ENCODE assay signal across 20 cellular contexts in genomic region chr20:3745686-3746173, GRCh38. TPM values are rescaled to one million over a fixed set of nuclear protein-coding genes. Genes with fewer than 3 reads are reported as not detected.
DNase-seq lines count a peak whose midpoint lies in the region; ATAC-seq and TF ChIP-seq lines count a peak whose summit lies in the region.
"Had no signal": no experiment of that assay in that cellular context is flagged by ENCODE, and none has a peak within 500 bp of the region (broad histone marks: within the 10 kb centered on the region; RNA-seq: fewer than 3 reads in every experiment).

No MANE protein-coding gene starts in this region.

- no peak for TF ChIP-seq POLR2A in spleen (IDR thresholded peaks at IDR 0.05)

- 71 to 73% methylated on average over 11 of the region's 11 CpGs for WGBS in heart right ventricle, 2 donors
- WGBS in spleen, 5 donors: 73 to 81% (median 75%) methylated on average over 10 to 11 of the region's 11 CpGs

- H3K36me3 ChIP-seq in heart right ventricle (peaks cover 0 to 94% (median 11%) of the 10 kb centered on the region in 9 donors), iPS-15b (ENCODE audit: control insufficient read depth, insufficient read depth, low read length) (no peaks in the 10 kb centered on the region), spleen (peaks cover 0 to 85% (median 6%) of the 10 kb centered on the region in 6 donors)
- H3K36me3 ChIP-seq: HAP-1, prostate gland had no signal

- CTCF ChIA-PET in RWPE1 (lab: Yijun Ruan, JAX): interaction anchor here (0.6 to 1.8 kb wide), 3 partner anchors 9 to 76 kb away, joined by 3 to 9 read pairs (median 3); no protein-coding TSS in a partner anchor

- H3K9me3 ChIP-seq in heart right ventricle (no peaks in the 10 kb centered on the region), iPS-15b (ENCODE audit: control insufficient read depth, insufficient read depth, low read length) (no peaks in the 10 kb centered on the region), spleen (no peaks in the 10 kb centered on the region)
- H3K9me3 ChIP-seq: prostate gland had no signal

- POLR2A ChIA-PET in RWPE1 (lab: Yijun Ruan, JAX; ENCODE audit: low non-redundant PET): no interaction called here

- TF ChIP-seq CTCF in heart right ventricle (IDR thresholded peaks at IDR 0.05) (no peak), RWPE1 (conservative IDR thresholded peaks at IDR 0.05; ENCODE audit: low read depth) (no peak), spleen (IDR thresholded peaks at IDR 0.05 in 8 of 11, conservative IDR thresholded peaks at IDR 0.05 in 3 of 11) (no peak)

- H3K27me3 ChIP-seq in heart right ventricle: peaks cover 0 to 14% (median 3%) of the 10 kb centered on the region in 7 donors
- peaks cover 51% of the 10 kb centered on the region for H3K27me3 ChIP-seq in iPS-15b (ENCODE audit: control insufficient read depth, insufficient read depth, low read length)
- peaks cover 0 to 22% (median 9%) of the 10 kb centered on the region in 7 donors for H3K27me3 ChIP-seq in spleen (replicated peaks in 1 of 7)

- intact Hi-C loops in left cardiac atrium (cut with DNase I) (no loop called here), heart right ventricle (cut with DNase I) (no loop called here), spleen (cut with DNase I; ENCODE audit: low total_unique reads) (no loop called here)

- H3K4me1 ChIP-seq in heart right ventricle (peaks cover 0 to 37% (median 10%) of the 10 kb centered on the region in 9 donors), iPS-15b (ENCODE audit: control insufficient read depth, insufficient read depth, low read length) (no peaks in the 10 kb centered on the region), spleen (peaks cover 0 to 40% (median 19%) of the 10 kb centered on the region in 6 donors)

- H3K9ac ChIP-seq in iPS-15b (ENCODE audit: low read depth, low read length): peak overlapping the region; percentile 74

- peak; percentile 21 for DNase-seq in left cardiac atrium
- DNase-seq in heart right ventricle: no peak
- no peak for DNase-seq in RWPE1 (ENCODE audit: low spot score)
- peak; percentile 62 for DNase-seq in spleen
- DNase-seq in substantia nigra (lab: John Stamatoyannopoulos, UW): no peak
- DNase-seq: activated gamma-delta T cell, IMR-90, NCI-H1417 treated with DMSO at 0.1 percent for 48 hours, NCI-H524 had no signal

- no peak overlapping the region for H3K4me3 ChIP-seq in heart right ventricle
- H3K4me3 ChIP-seq in iPS-15b (ENCODE audit: low read depth, low read length): peak overlapping the region; percentile 52
- peak overlapping the region in 1 of 8 donors; percentile 57 for H3K4me3 ChIP-seq in spleen
- H3K4me3 ChIP-seq: prostate gland had no signal

- H3K27ac ChIP-seq in heart right ventricle (no peak overlapping the region), RWPE1 (peak overlapping the region; percentile 34), spleen (peak overlapping the region in 2 of 8 donors; percentile 7 to 45), substantia nigra (ENCODE audit: low read depth, low read length, poor library complexity, severe bottlenecking) (no peak overlapping the region)
- H3K27ac ChIP-seq: prostate gland had no signal

- ATAC-seq in left cardiac atrium: no peak
- ATAC-seq in heart right ventricle: no peak
- no peak for ATAC-seq in GM19023 (IDR thresholded peaks at IDR 0.05; ENCODE audit: unreplicated experiment)
- ATAC-seq in HG02852 (IDR thresholded peaks at IDR 0.05; ENCODE audit: unreplicated experiment): no peak

RNA-seq across cellular contexts. Expression of gene HSPA12B, which starts 13.2 kb away (rescaled TPM):
- 10 to 100 TPM; 15.7 to 19.3 TPM for total RNA-seq in left cardiac atrium
- 10 to 100 TPM in 7 of 10 donors, 1 to 10 TPM in 3; 8.4 to 26.5 (median 11.2) TPM for total RNA-seq in heart right ventricle
- polyA plus RNA-seq in heart right ventricle: 10 to 100 TPM; 19.7 to 21.7 TPM
- 10 to 100 TPM; 12.6 to 74.0 (median 29.9) TPM for total RNA-seq in spleen
- polyA plus RNA-seq in spleen: 10 to 100 TPM in 2 of 3 donors, 1 to 10 TPM in 1; 5.7 to 41.6 (median 21.3) TPM
- total RNA-seq: A172; activated CD8-positive, alpha-beta T cell treated with anti-CD3 and anti-CD28 coated beads for 36 hours; epithelial cell of proximal tubule; IMR-90; MCF 10A had no signal
- polyA plus RNA-seq: IMR-90 had no signal

RNA-seq across cellular contexts. Expression of gene ADISSP, which starts 21.8 kb away (rescaled TPM):
- total RNA-seq in left cardiac atrium: 10 to 100 TPM; 17.2 to 23.2 TPM
- total RNA-seq in heart right ventricle: 10 to 100 TPM in 4 of 10 donors, 1 to 10 TPM in 6; 7.7 to 15.7 (median 9.7) TPM
- 10 to 100 TPM; 14.6 to 21.0 TPM for polyA plus RNA-seq in heart right ventricle
- 10 to 100 TPM; 29.4 to 42.4 (median 35.1) TPM for total RNA-seq in spleen
- 10 to 100 TPM; 31.3 to 55.5 (median 36.8) TPM for polyA plus RNA-seq in spleen

RNA-seq across cellular contexts. Expression of gene SIGLEC1, which starts 33.3 kb away (rescaled TPM):
- total RNA-seq in left cardiac atrium: 10 to 100 TPM; 12.4 to 23.9 TPM
- 10 to 100 TPM in 2 of 10 donors, 1 to 10 TPM in 8; 1.3 to 22.4 (median 2.8) TPM for total RNA-seq in heart right ventricle
- 10 to 100 TPM in 1 of 2 donors, 1 to 10 TPM in 1; 1.8 to 13.0 TPM for polyA plus RNA-seq in heart right ventricle
- 10 to 100 TPM in 5 of 7 donors, 1 to 10 TPM in 2; 3.0 to 50.2 (median 21.9) TPM for total RNA-seq in spleen
- polyA plus RNA-seq in spleen: 10 to 100 TPM in 2 of 3 donors, 1 to 10 TPM in 1; 8.1 to 18.4 (median 11.0) TPM
- total RNA-seq: A172; activated CD8-positive, alpha-beta T cell treated with anti-CD3 and anti-CD28 coated beads for 36 hours; epithelial cell of proximal tubule; IMR-90; MCF 10A; SK-MEL-5 had no signal
- polyA plus RNA-seq: BJ, IMR-90 had no signal

RNA-seq across cellular contexts. Expression of gene SPEF1, which starts 35.5 kb away (rescaled TPM):
- total RNA-seq in left cardiac atrium (not detected), heart right ventricle (under 1 TPM in 6 of 10 donors, not detected in 4; 0.16 to 0.47 (median 0.23) TPM), spleen (not detected)
- polyA plus RNA-seq in heart right ventricle (under 1 TPM; 0.07 to 0.29 TPM), spleen (under 1 TPM in 2 of 3 donors, not detected in 1; 0.06 to 0.11 TPM)
- total RNA-seq: IMR-90, MCF 10A had no signal

RNA-seq across cellular contexts. Expression of gene CENPB, which starts 40.8 kb away (rescaled TPM):
- 10 to 100 TPM; 70.8 to 93.6 TPM for total RNA-seq in left cardiac atrium
- total RNA-seq in heart right ventricle: 10 to 100 TPM; 52.3 to 95.7 (median 67.7) TPM
- polyA plus RNA-seq in heart right ventricle: 10 to 100 TPM; 52.9 to 76.5 TPM
- total RNA-seq in spleen: 10 to 100 TPM; 41.8 to 84.7 (median 57.9) TPM
- polyA plus RNA-seq in spleen: 10 to 100 TPM; 24.8 to 56.9 (median 29.3) TPM

Comparison
In these comparisons a context has a peak if more than half of its experiments do, and no peak if none do; other contexts are left out.
1. DNase-seq: peak in left cardiac atrium (single experiment) and spleen (single experiment); none in heart right ventricle (0 of 2), RWPE1 (single experiment) and substantia nigra (0 of 49).